Comparison of ENCODE assay signal across 29 cellular contexts in the genomic region with DNA sequence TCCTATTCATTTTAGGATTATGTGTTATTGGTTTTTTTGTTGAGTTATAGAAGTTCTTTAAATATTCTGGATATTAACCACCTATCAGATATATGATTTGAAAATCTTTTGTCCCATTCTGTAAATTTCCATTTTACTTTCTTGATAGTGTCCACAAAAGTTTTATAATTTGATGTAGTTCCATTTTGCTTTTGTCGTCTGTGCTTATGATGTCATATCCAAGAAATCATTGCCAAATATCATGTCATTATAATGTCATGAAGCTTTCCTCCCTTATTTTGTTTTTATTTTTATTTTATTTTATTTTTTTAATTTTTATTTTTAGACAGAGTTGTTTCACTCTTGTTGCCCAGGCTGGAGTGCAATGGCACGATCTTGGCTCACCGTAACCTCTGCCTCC.
"Had no signal": no experiment of that assay in that cellular context is flagged by ENCODE, and none has a peak within 500 bp of the region (broad histone marks: within the 10 kb centered on the region; RNA-seq: fewer than 3 reads in every experiment).

No MANE protein-coding gene starts in this region.

- H3K27ac Mint-ChIP-seq: naive thymus-derived CD4-positive, alpha-beta T cell; natural killer cell; nephron; neural progenitor cell; progenitor cell of endocrine pancreas; stimulated activated memory B cell treated with anti-CD40 and anti-IgM and Interleukin-4, amounts not matched to agents 10 μg/mL and 1 μg/mL and 100 μg/mL, for 72 hours; stimulated activated naive CD8-positive, alpha-beta T cell treated with anti-CD3 and anti-CD28 coated beads, Interleukin-15, amount 100 ng/mL, for 72 hours; type B pancreatic cell had no signal

- DNase-seq: naive thymus-derived CD4-positive, alpha-beta T cell; natural killer cell; occipital lobe; ovary; posterior cingulate gyrus; psoas muscle; right cardiac atrium; stimulated activated CD4-positive, alpha-beta T cell treated with anti-CD3 and anti-CD28 coated beads, Interleukin-15, amount 100 ng/mL, for 24 hours; stimulated activated CD4-positive, alpha-beta T cell treated with anti-CD3 and anti-CD28 coated beads, Interleukin-2, amount 100 ng/mL, for 24 hours; stimulated activated CD4-positive, alpha-beta T cell treated with anti-CD3 and anti-CD28 coated beads, Interleukin-2, amount 100 ng/mL, for 48 hours; stimulated activated CD4-positive, alpha-beta T cell treated with anti-CD3 and anti-CD28 coated beads, Interleukin-4, amount 100 ng/mL, for 24 hours; stimulated activated CD8-positive, alpha-beta memory T cell treated with anti-CD3 and anti-CD28 coated beads, Interleukin-4, amount 100 ng/mL, for 48 hours; stimulated activated naive CD4-positive, alpha-beta T cell; stimulated activated naive CD8-positive, alpha-beta T cell treated with anti-CD3 and anti-CD28 coated beads, Interleukin-15, amount 100 ng/mL, for 72 hours; stimulated activated naive CD8-positive, alpha-beta T cell treated with anti-CD3 and anti-CD28 coated beads, Interleukin-15, Interleukin-2, amounts not matched to agents 100 U/mL and 50 U/mL, for 24 hours; substantia nigra; testis; tibial artery; transverse colon; upper lobe of right lung; uterus had no signal

- H3K27me3 Mint-ChIP-seq: naive thymus-derived CD4-positive, alpha-beta T cell; progenitor cell of endocrine pancreas; stimulated activated memory B cell treated with anti-CD40 and anti-IgM and Interleukin-4, amounts not matched to agents 10 μg/mL and 1 μg/mL and 100 μg/mL, for 72 hours; stimulated activated naive CD8-positive, alpha-beta T cell treated with anti-CD3 and anti-CD28 coated beads, Interleukin-15, amount 100 ng/mL, for 72 hours; type B pancreatic cell had no signal

- H3K4me3 Mint-ChIP-seq: naive thymus-derived CD4-positive, alpha-beta T cell; natural killer cell; nephron; neural progenitor cell; stimulated activated memory B cell treated with anti-CD40 and anti-IgM and Interleukin-4, amounts not matched to agents 10 μg/mL and 1 μg/mL and 100 μg/mL, for 72 hours; stimulated activated naive CD8-positive, alpha-beta T cell treated with anti-CD3 and anti-CD28 coated beads, Interleukin-15, amount 100 ng/mL, for 72 hours; type B pancreatic cell had no signal

- H3K36me3 ChIP-seq: neural progenitor cell, ovary, upper lobe of right lung, uterus had no signal

- H3K27me3 ChIP-seq: neural progenitor cell, ovary, suprapubic skin, testis, tibial artery, transverse colon, upper lobe of right lung, uterus had no signal

- H3K9me3 Mint-ChIP-seq: natural killer cell; stimulated activated naive CD8-positive, alpha-beta T cell treated with anti-CD3 and anti-CD28 coated beads, Interleukin-15, amount 100 ng/mL, for 72 hours; type B pancreatic cell had no signal

- H3K27ac ChIP-seq: neural progenitor cell, ovary, parathyroid adenoma, psoas muscle, skin epidermis, suprapubic skin, testis, tibial artery, transverse colon, upper lobe of right lung, uterus had no signal

- H3K9ac ChIP-seq: neural progenitor cell, parathyroid adenoma had no signal

- H3K9me3 ChIP-seq: ovary, psoas muscle, suprapubic skin, testis, tibial artery, transverse colon, upper lobe of right lung, uterus had no signal

- H3K36me3 Mint-ChIP-seq: natural killer cell had no signal

- H3K4me1 ChIP-seq: neural progenitor cell, parathyroid adenoma, psoas muscle, suprapubic skin, testis, tibial artery, transverse colon, upper lobe of right lung, uterus had no signal

- H3K4me1 Mint-ChIP-seq: nephron, neural progenitor cell had no signal

- H3K4me3 ChIP-seq: neural progenitor cell, ovary, psoas muscle, skin epidermis, suprapubic skin, testis, tibial artery, transverse colon, upper lobe of right lung, uterus had no signal
